Comparison of ENCODE assay signal across 8 cellular contexts in the genomic region with DNA sequence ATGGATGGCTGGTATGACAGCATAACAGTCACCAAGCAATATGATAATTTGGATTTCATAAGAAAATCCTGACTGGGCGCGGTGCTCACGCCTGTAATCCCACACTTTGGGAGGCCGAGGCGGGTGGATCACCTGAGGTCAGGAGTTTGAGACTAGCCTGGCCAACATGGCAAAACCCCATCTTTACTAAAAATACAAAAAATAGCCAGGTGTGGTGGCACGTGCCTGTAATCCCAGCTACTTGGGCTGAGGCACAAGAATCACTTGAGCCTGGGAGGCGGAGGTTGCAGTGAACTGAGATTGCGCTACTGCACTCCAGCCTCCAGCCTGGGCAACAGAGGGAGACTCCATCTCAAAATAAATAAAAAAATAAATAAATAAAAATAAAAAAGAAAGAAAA.
DNase-seq lines count a peak whose midpoint lies in the region; ATAC-seq and TF ChIP-seq lines count a peak whose summit lies in the region.
"Not testable (repeated sequence)": the region's sequence is repeated elsewhere in the genome, so short reads cannot be mapped to it uniquely, and the experiment has no call there.

No MANE protein-coding gene starts in this region.

- H3K27ac Mint-ChIP-seq in CD8-positive, alpha-beta memory T cell, result peak overlapping the region in 5 of 8 donors; percentile 17 to 97 (median 79)
- H3K27ac Mint-ChIP-seq in T-helper 17 cell (peak overlapping the region; percentile 96), MCF 10A (ENCODE audit: low read depth, unreplicated experiment) (peak overlapping the region; percentile 96)

- intact Hi-C loops in MCF 10A (cut with micrococcal nuclease); testis (cut with DNase I; ENCODE audit: low total_unique reads); transverse colon (cut with DNase I; ENCODE audit: low total_unique reads): not testable (repeated sequence)
- intact Hi-C loops in psoas muscle (cut with DNase I), result loop anchor here in 1 of 2 donors (10.0 kb wide), 1 partner anchor 66 kb away; no protein-coding TSS in a partner anchor

- H3K27ac ChIP-seq in 22Rv1 (peak overlapping the region; percentile 14; the same call in 1 of the 2 replicates), gastroesophageal sphincter (peak overlapping the region; percentile 45 to 97 (median 88)), psoas muscle (peak overlapping the region; percentile 95), testis (peak overlapping the region; percentile 96 to 97), transverse colon (peak overlapping the region; percentile 87 to 90 (median 88))
- H3K27ac ChIP-seq in CD8-positive, alpha-beta memory T cell (ENCODE audit: low read depth, low read length), result not testable (repeated sequence)

- H3K4me3 ChIP-seq in CD8-positive, alpha-beta memory T cell (ENCODE audit: low read length); gastroesophageal sphincter; psoas muscle; testis; transverse colon: not testable (repeated sequence)

- 96 to 100% methylated on average over 4 to 8 of the region's 8 CpGs for WGBS in gastroesophageal sphincter (ENCODE audit: low coverage in 1 of 2), 2 donors
- 72 to 92% (median 75%) methylated on average over 8 of the region's 8 CpGs for WGBS in psoas muscle, 3 donors
- WGBS in testis, 2 donors, result 95 to 96% methylated on average over 8 of the region's 8 CpGs
- WGBS in transverse colon (ENCODE audit: low coverage in 1 of 2), 2 donors, result 97 to 100% methylated on average over 2 to 8 of the region's 8 CpGs

- peaks cover 19 to 35% (median 22%) of the 10 kb centered on the region in 3 donors for H3K36me3 Mint-ChIP-seq in CD8-positive, alpha-beta memory T cell
- not testable (repeated sequence) for H3K36me3 Mint-ChIP-seq in T-helper 17 cell (ENCODE audit: low read depth)
- H3K36me3 Mint-ChIP-seq in MCF 10A (ENCODE audit: insufficient read depth, unreplicated experiment), result peaks cover 100% of the 10 kb centered on the region

- not testable (repeated sequence) for TF ChIP-seq POLR2A in gastroesophageal sphincter (IDR thresholded peaks at IDR 0.05); testis (IDR thresholded peaks at IDR 0.05); transverse colon (IDR thresholded peaks at IDR 0.05)

- POLR2A ChIA-PET in CD8-positive, alpha-beta memory T cell (lab: Charles Lee), result not testable (repeated sequence)
- POLR2A ChIA-PET in MCF 10A (lab: Yijun Ruan, JAX), result interaction anchor here (0.7 to 15.0 kb wide), 6 partner anchors 9 to 131 kb away, joined by 3 to 294 read pairs (median 5); no protein-coding TSS in a partner anchor

- CTCF ChIA-PET in CD8-positive, alpha-beta memory T cell (lab: Charles Lee), result interaction anchor here (8.5 to 12.2 kb wide), 2 partner anchors 23 to 137 kb away, joined by 74 to 139 read pairs; partner anchors contain the start of gene ARMC12
- CTCF ChIA-PET in MCF 10A (lab: Yijun Ruan, JAX), result not testable (repeated sequence)

- peaks cover 82 to 95% (median 88%) of the 10 kb centered on the region in 3 donors for H3K4me1 Mint-ChIP-seq in CD8-positive, alpha-beta memory T cell
- H3K4me1 Mint-ChIP-seq in T-helper 17 cell, result peaks cover 60% of the 10 kb centered on the region
- peaks cover 60% of the 10 kb centered on the region for H3K4me1 Mint-ChIP-seq in MCF 10A (ENCODE audit: insufficient read depth, unreplicated experiment)

- not testable (repeated sequence) for H3K27me3 ChIP-seq in CD8-positive, alpha-beta memory T cell (ENCODE audit: insufficient read depth, low read length, poor library complexity, severe bottlenecking); gastroesophageal sphincter; psoas muscle (ENCODE audit: insufficient read depth in 3 of 3, low read length in 2 of 3); testis; transverse colon

- in situ Hi-C loops in transverse colon (cut with MboI; ENCODE audit: low pct_ligation_motif_present in 1 of 4, low pct_unique_long_range_greater_than_20kb in 1 of 4, low sequenced_read_pairs in 3 of 4), result not testable (repeated sequence)

- not testable (repeated sequence) for H3K27me3 Mint-ChIP-seq in CD8-positive, alpha-beta memory T cell; T-helper 17 cell; MCF 10A (ENCODE audit: insufficient read depth, unreplicated experiment)

- not testable (repeated sequence) for H3K9me3 ChIP-seq in CD8-positive, alpha-beta memory T cell (ENCODE audit: low read length); T-helper 17 cell (ENCODE audit: control insufficient read depth, low read length, poor library complexity, severe bottlenecking); gastroesophageal sphincter; psoas muscle; testis; transverse colon

- TF ChIP-seq CTCF in 22Rv1 (IDR thresholded peaks at IDR 0.05); MCF 10A (IDR thresholded peaks at IDR 0.05; ENCODE audit: unreplicated experiment); gastroesophageal sphincter (IDR thresholded peaks at IDR 0.05); psoas muscle (IDR thresholded peaks at IDR 0.05); testis (IDR thresholded peaks at IDR 0.05); transverse colon (IDR thresholded peaks at IDR 0.05): not testable (repeated sequence)

- ATAC-seq in T-helper 17 cell, gastroesophageal sphincter, psoas muscle: not testable (repeated sequence)

- not testable (repeated sequence) for BruUV-seq in MCF 10A (replicated peaks; lab: Mats Ljungman, UMichigan)

- not testable (repeated sequence) for DNase-seq in CD8-positive, alpha-beta memory T cell; T-helper 17 cell; MCF 10A (ENCODE audit: unreplicated experiment); psoas muscle; testis; transverse colon

- H3K4me3 Mint-ChIP-seq in CD8-positive, alpha-beta memory T cell; MCF 10A (ENCODE audit: unreplicated experiment): not testable (repeated sequence)
- peak overlapping the region; percentile 15 for H3K4me3 Mint-ChIP-seq in T-helper 17 cell

- not testable (repeated sequence) for H3K9me3 Mint-ChIP-seq in CD8-positive, alpha-beta memory T cell; MCF 10A (ENCODE audit: unreplicated experiment)

- peaks cover 12% of the 10 kb centered on the region for H3K36me3 ChIP-seq in CD8-positive, alpha-beta memory T cell (ENCODE audit: insufficient read depth, low read length)
- H3K36me3 ChIP-seq in gastroesophageal sphincter (peaks cover 28 to 46% of the 10 kb centered on the region in 2 donors), psoas muscle (ENCODE audit: insufficient read depth in 1 of 2, low read depth in 1 of 2) (peaks cover 5 to 37% of the 10 kb centered on the region in 2 donors), transverse colon (peaks cover 0 to 36% (median 15%) of the 10 kb centered on the region in 4 donors)
- H3K36me3 ChIP-seq in testis (ENCODE audit: low read depth, missing control alignments), result not testable (repeated sequence)

- peaks cover 91% of the 10 kb centered on the region for H3K4me1 ChIP-seq in CD8-positive, alpha-beta memory T cell (ENCODE audit: insufficient read depth, low read length)
- H3K4me1 ChIP-seq in gastroesophageal sphincter, result peaks cover 67 to 100% (median 85%) of the 10 kb centered on the region in 3 donors
- H3K4me1 ChIP-seq in psoas muscle, result peaks cover 94% of the 10 kb centered on the region
- H3K4me1 ChIP-seq in testis, result peaks cover 54% of the 10 kb centered on the region
- peaks cover 29 to 85% (median 47%) of the 10 kb centered on the region in 4 donors for H3K4me1 ChIP-seq in transverse colon

- not testable (repeated sequence) for TF ChIP-seq EP300 in gastroesophageal sphincter (IDR thresholded peaks at IDR 0.05); transverse colon (IDR thresholded peaks at IDR 0.05; ENCODE audit: low read depth)
